In the genomic region with DNA sequence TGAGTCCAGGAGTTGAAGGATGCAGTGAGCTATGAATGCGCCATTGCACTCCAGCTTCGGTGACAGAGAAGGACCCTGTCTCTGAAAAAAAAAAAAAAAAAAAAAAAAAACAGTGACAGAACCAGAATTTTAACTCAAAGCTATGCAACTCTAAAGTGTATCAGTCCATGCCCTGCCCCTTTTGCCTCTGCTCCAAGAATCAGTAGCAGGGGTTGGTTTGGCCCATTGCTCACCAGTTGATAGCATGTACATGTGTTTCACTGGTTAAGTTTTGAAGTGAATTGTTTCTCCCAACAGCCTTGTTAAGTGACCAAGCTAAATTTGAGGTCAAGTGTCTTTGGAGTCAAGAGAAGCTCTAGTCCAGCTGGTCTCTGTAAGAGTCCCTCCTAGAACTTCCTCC, we compare ENCODE assay signal across 28 cellular contexts.
"Had no signal": no experiment of that assay in that cellular context is flagged by ENCODE, and none has a peak within 500 bp of the region (broad histone marks: within the 10 kb centered on the region; RNA-seq: fewer than 3 reads in every experiment).

No MANE protein-coding gene starts in this region.

- H3K27me3 ChIP-seq: stomach, suprapubic skin, testis, tibial artery, tibial nerve, transverse colon, upper lobe of left lung, upper lobe of right lung, uterus, vagina had no signal

- H3K9me3 Mint-ChIP-seq: stimulated activated memory B cell treated with anti-CD40 and anti-IgM and Interleukin-4, amounts not matched to agents 10 μg/mL and 1 μg/mL and 100 μg/mL, for 72 hours; stimulated activated naive B cell treated with anti-CD40 and anti-IgM and Interleukin-4, amounts not matched to agents 10 μg/mL and 1 μg/mL and 100 μg/mL, for 72 hours; stimulated activated naive CD8-positive, alpha-beta T cell treated with anti-CD3 and anti-CD28 coated beads, Interleukin-15, amount 100 ng/mL, for 72 hours had no signal

- H3K27ac Mint-ChIP-seq: stimulated activated effector memory CD8-positive, alpha-beta T cell treated with anti-CD3 and anti-CD28 coated beads, Interleukin-12 subunit alpha, Interleukin-12 subunit beta, amount 100 ng/mL, for 72 hours; stimulated activated memory B cell treated with anti-CD40 and anti-IgM and Interleukin-4, amounts not matched to agents 10 μg/mL and 1 μg/mL and 100 μg/mL, for 72 hours; stimulated activated naive B cell treated with anti-CD40 and anti-IgM and Interleukin-4, amounts not matched to agents 10 μg/mL and 1 μg/mL and 100 μg/mL, for 72 hours; stimulated activated naive CD8-positive, alpha-beta T cell treated with anti-CD3 and anti-CD28 coated beads, Interleukin-15, amount 100 ng/mL, for 72 hours; stimulated activated naive CD8-positive, alpha-beta T cell treated with anti-CD3 and anti-CD28 coated beads, Interleukin-15, Interleukin-2, amounts not matched to agents 100 ng/mL and 50 ng/mL, for 24 hours; type B pancreatic cell had no signal

- H3K36me3 ChIP-seq: stomach, suprapubic skin, thoracic aorta, tibial artery, tibial nerve, transverse colon, upper lobe of left lung, upper lobe of right lung, uterus, vagina had no signal

- H3K27me3 Mint-ChIP-seq: stimulated activated memory B cell treated with anti-CD40 and anti-IgM and Interleukin-4, amounts not matched to agents 10 μg/mL and 1 μg/mL and 100 μg/mL, for 72 hours; stimulated activated naive CD8-positive, alpha-beta T cell treated with anti-CD3 and anti-CD28 coated beads, Interleukin-15, amount 100 ng/mL, for 72 hours; stimulated activated naive CD8-positive, alpha-beta T cell treated with anti-CD3 and anti-CD28 coated beads, Interleukin-15, Interleukin-2, amounts not matched to agents 100 ng/mL and 50 ng/mL, for 24 hours; type B pancreatic cell had no signal

- H3K36me3 Mint-ChIP-seq: stimulated activated effector memory CD8-positive, alpha-beta T cell treated with anti-CD3 and anti-CD28 coated beads, Interleukin-12 subunit alpha, Interleukin-12 subunit beta, amount 100 ng/mL, for 72 hours; stimulated activated memory B cell treated with anti-CD40 and anti-IgM and Interleukin-4, amounts not matched to agents 10 μg/mL and 1 μg/mL and 100 μg/mL, for 72 hours; stimulated activated naive B cell treated with anti-CD40 and anti-IgM and Interleukin-4, amounts not matched to agents 10 μg/mL and 1 μg/mL and 100 μg/mL, for 72 hours had no signal

- H3K4me1 Mint-ChIP-seq: stimulated activated effector memory CD8-positive, alpha-beta T cell treated with anti-CD3 and anti-CD28 coated beads, Interleukin-12 subunit alpha, Interleukin-12 subunit beta, amount 100 ng/mL, for 72 hours had no signal

- ATAC-seq: stimulated activated effector memory CD8-positive, alpha-beta T cell treated with anti-CD3 and anti-CD28 coated beads, Interleukin-12 subunit alpha, Interleukin-12 subunit beta, amount 100 ng/mL, for 72 hours; stimulated activated memory B cell treated with anti-CD40 and anti-IgM and Interleukin-4, amounts not matched to agents 10 μg/mL and 1 μg/mL and 100 μg/mL, for 72 hours; stimulated activated naive B cell treated with anti-CD40 and anti-IgM and Interleukin-4, amounts not matched to agents 10 μg/mL and 1 μg/mL and 100 μg/mL, for 72 hours; stimulated activated naive CD8-positive, alpha-beta T cell treated with anti-CD3 and anti-CD28 coated beads, Interleukin-15, amount 100 ng/mL, for 72 hours; stimulated activated naive CD8-positive, alpha-beta T cell treated with anti-CD3 and anti-CD28 coated beads, Interleukin-15, Interleukin-2, amounts not matched to agents 100 U/mL and 50 U/mL, for 24 hours; upper lobe of right lung had no signal

- H3K4me1 ChIP-seq: suprapubic skin, testis, tibial artery, transverse colon, upper lobe of left lung, uterus had no signal

- H3K27ac ChIP-seq: stomach, suprapubic skin, testis, thoracic aorta, tibial artery, tibial nerve, transverse colon, upper lobe of left lung, upper lobe of right lung, uterus, vagina had no signal

- H3K4me3 Mint-ChIP-seq: stimulated activated effector memory CD8-positive, alpha-beta T cell treated with anti-CD3 and anti-CD28 coated beads, Interleukin-12 subunit alpha, Interleukin-12 subunit beta, amount 100 ng/mL, for 72 hours; stimulated activated memory B cell treated with anti-CD40 and anti-IgM and Interleukin-4, amounts not matched to agents 10 μg/mL and 1 μg/mL and 100 μg/mL, for 72 hours; stimulated activated naive B cell treated with anti-CD40 and anti-IgM and Interleukin-4, amounts not matched to agents 10 μg/mL and 1 μg/mL and 100 μg/mL, for 72 hours; stimulated activated naive CD8-positive, alpha-beta T cell treated with anti-CD3 and anti-CD28 coated beads, Interleukin-15, amount 100 ng/mL, for 72 hours; stimulated activated naive CD8-positive, alpha-beta T cell treated with anti-CD3 and anti-CD28 coated beads, Interleukin-15, Interleukin-2, amounts not matched to agents 100 ng/mL and 50 ng/mL, for 24 hours; type B pancreatic cell had no signal

- FAIRE-seq: urothelium cell line had no signal

- H3K4me3 ChIP-seq: stomach, suprapubic skin, testis, thoracic aorta, tibial artery, tibial nerve, transverse colon, upper lobe of left lung, upper lobe of right lung, uterus, vagina had no signal

- H3K9me3 ChIP-seq: stomach, suprapubic skin, testis, thoracic aorta, tibial artery, tibial nerve, transverse colon, upper lobe of left lung, upper lobe of right lung, uterus, vagina had no signal

- DNase-seq: stimulated activated CD4-positive, alpha-beta T cell treated with anti-CD3 and anti-CD28 coated beads, Interleukin-2, amount 100 ng/mL, for 24 hours; stimulated activated CD4-positive, alpha-beta T cell treated with anti-CD3 and anti-CD28 coated beads, Interleukin-2, amount 100 ng/mL, for 48 hours; stimulated activated CD4-positive, alpha-beta T cell treated with anti-CD3 and anti-CD28 coated beads, Interleukin-4, amount 100 ng/mL, for 1 hour; stimulated activated CD4-positive, alpha-beta T cell treated with anti-CD3 and anti-CD28 coated beads, Interleukin-4, amount 100 ng/mL, for 24 hours; stimulated activated CD4-positive, alpha-beta T cell treated with anti-CD3 and anti-CD28 coated beads, Interleukin-4, amount 100 ng/mL, for 4 hours; stimulated activated CD8-positive, alpha-beta memory T cell treated with anti-CD3 and anti-CD28 coated beads, Interleukin-4, amount 100 ng/mL, for 48 hours; stimulated activated naive B cell treated with anti-CD40 and anti-IgM and Interleukin-4, amounts not matched to agents 10 μg/mL and 1 μg/mL and 100 μg/mL, for 72 hours; stimulated activated naive CD4-positive, alpha-beta T cell; stimulated activated naive CD4-positive, alpha-beta T cell treated with Interleukin-2 at 50 U/mL for 16 hours; stimulated activated naive CD8-positive, alpha-beta T cell treated with anti-CD3 and anti-CD28 coated beads, Interleukin-15, amount 100 ng/mL, for 72 hours; stimulated activated naive CD8-positive, alpha-beta T cell treated with anti-CD3 and anti-CD28 coated beads, Interleukin-15, Interleukin-2, amounts not matched to agents 100 U/mL and 50 U/mL, for 24 hours; stomach; substantia nigra; testis; tibial artery; transverse colon; upper lobe of left lung; upper lobe of right lung; uterus had no signal
